9 cellular contexts compared by ENCODE assay signal in genomic region chr2:100416397-100416938, GRCh38. TPM values are rescaled to one million over a fixed set of nuclear protein-coding genes. Genes with fewer than 3 reads are reported as not detected.
A peak's percentile ranks its signal among the peaks of the same experiment; 100 is the strongest.
DNase-seq lines count a peak whose midpoint lies in the region; ATAC-seq and TF ChIP-seq lines count a peak whose summit lies in the region.
"Had no signal": no experiment of that assay in that cellular context is flagged by ENCODE, and none has a peak within 500 bp of the region (broad histone marks: within the 10 kb centered on the region; RNA-seq: fewer than 3 reads in every experiment).

No MANE protein-coding gene starts in this region.

- TF ChIP-seq CTCF in ascending aorta (IDR thresholded peaks at IDR 0.05) (no peak), kidney epithelial cell (IDR thresholded peaks at IDR 0.05; ENCODE audit: insufficient read depth, low read length, poor library complexity, severe bottlenecking) (no peak), thyroid gland (IDR thresholded peaks at IDR 0.05) (no peak)

- H3K9me3 Mint-ChIP-seq in T-helper 1 cell treated with Interleukin-12 subunit alpha and Interleukin-12 subunit beta and Interleukin-4 antibody, amounts not matched to agents 30 μg/mL and 1 μg/mL, for 36 hours = no peaks in the 10 kb centered on the region

- peaks cover 8% of the 10 kb centered on the region for H3K4me1 Mint-ChIP-seq in T-helper 1 cell treated with Interleukin-12 subunit alpha and Interleukin-12 subunit beta and Interleukin-4 antibody, amounts not matched to agents 30 μg/mL and 1 μg/mL, for 36 hours (ENCODE audit: low read depth)

- intact Hi-C loops in ascending aorta (cut with DNase I) (loop anchor here (5.0 to 10.0 kb wide), 2 partner anchors 146 to 588 kb away; partner anchors contain the start of genes PDCL3 and RPL31), thyroid gland (cut with DNase I) (no loop called here)

- ATAC-seq in GM18907 (IDR thresholded peaks at IDR 0.05; ENCODE audit: unreplicated experiment) = no peak

- H3K36me3 ChIP-seq in ascending aorta (no peaks in the 10 kb centered on the region), kidney epithelial cell (ENCODE audit: control insufficient read depth, insufficient read depth, low read length) (no peaks in the 10 kb centered on the region), thyroid gland (no peaks in the 10 kb centered on the region)

- no peak for DNase-seq in T-helper 1 cell
- DNase-seq in ascending aorta (ENCODE audit: low spot score in 2 of 2) = no peak
- no peak for DNase-seq in kidney epithelial cell (ENCODE audit: low read depth)
- DNase-seq in thyroid gland = no peak
- DNase-seq in NCI-H187 treated with DMSO at 0.1 percent for 48 hours (lab: John Stamatoyannopoulos, UW) = no peak
- no peak for DNase-seq in stimulated activated naive CD4-positive, alpha-beta T cell (lab: John Stamatoyannopoulos, UW)

- H3K9me3 ChIP-seq in ascending aorta (no peaks in the 10 kb centered on the region), thyroid gland (no peaks in the 10 kb centered on the region)

- no peak overlapping the region for H3K27ac ChIP-seq in ascending aorta
- H3K27ac ChIP-seq in thyroid gland = peak overlapping the region in 1 of 3 donors; percentile 57

- H3K4me3 ChIP-seq in ascending aorta (peak overlapping the region; percentile 83 to 84), kidney epithelial cell (ENCODE audit: low read depth, low read length) (peak overlapping the region; percentile 80), thyroid gland (replicated peaks in 1 of 3) (peak overlapping the region; percentile 45 to 89 (median 61))

- TF ChIP-seq POLR2A in thyroid gland (IDR thresholded peaks at IDR 0.05) = no peak

- H3K27ac Mint-ChIP-seq in T-helper 1 cell treated with Interleukin-12 subunit alpha and Interleukin-12 subunit beta and Interleukin-4 antibody, amounts not matched to agents 30 μg/mL and 1 μg/mL, for 36 hours = no peak overlapping the region

- H3K36me3 Mint-ChIP-seq in T-helper 1 cell treated with Interleukin-12 subunit alpha and Interleukin-12 subunit beta and Interleukin-4 antibody, amounts not matched to agents 30 μg/mL and 1 μg/mL, for 36 hours (ENCODE audit: low read depth) = no peaks in the 10 kb centered on the region

- H3K4me3 Mint-ChIP-seq in T-helper 1 cell treated with Interleukin-12 subunit alpha and Interleukin-12 subunit beta and Interleukin-4 antibody, amounts not matched to agents 30 μg/mL and 1 μg/mL, for 36 hours = peak overlapping the region; percentile 82

- H3K27me3 ChIP-seq in ascending aorta (no peaks in the 10 kb centered on the region), kidney epithelial cell (ENCODE audit: control insufficient read depth, insufficient read depth, low read length) (no peaks in the 10 kb centered on the region), thyroid gland (no peaks in the 10 kb centered on the region)

- 3 to 5% methylated on average over 6 of the region's 6 CpGs for WGBS in thyroid gland, 2 donors

- peaks cover 5% of the 10 kb centered on the region for H3K27me3 Mint-ChIP-seq in T-helper 1 cell treated with Interleukin-12 subunit alpha and Interleukin-12 subunit beta and Interleukin-4 antibody, amounts not matched to agents 30 μg/mL and 1 μg/mL, for 36 hours (ENCODE audit: low read depth)

- H3K4me1 ChIP-seq in ascending aorta = peaks cover 0 to 6% of the 10 kb centered on the region in 2 donors
- H3K4me1 ChIP-seq in thyroid gland = peaks cover 4 to 10% of the 10 kb centered on the region in 2 donors

RNA-seq across cellular contexts. Expression of gene CHST10, which starts 1.0 kb away (rescaled TPM):
- total RNA-seq in ascending aorta = 4.9 TPM
- total RNA-seq in kidney epithelial cell = 18.8 and 21.8 TPM in 2 replicates
- total RNA-seq in thyroid gland = 10 to 100 TPM; 12.9 to 18.3 (median 14.5) TPM

RNA-seq across cellular contexts. Expression of gene NMS, which starts 53.8 kb away (rescaled TPM):
- total RNA-seq in ascending aorta (not detected), kidney epithelial cell (not detected in 2 replicates), thyroid gland (not detected)
- total RNA-seq: Daoy had no signal
